In the genomic region with DNA sequence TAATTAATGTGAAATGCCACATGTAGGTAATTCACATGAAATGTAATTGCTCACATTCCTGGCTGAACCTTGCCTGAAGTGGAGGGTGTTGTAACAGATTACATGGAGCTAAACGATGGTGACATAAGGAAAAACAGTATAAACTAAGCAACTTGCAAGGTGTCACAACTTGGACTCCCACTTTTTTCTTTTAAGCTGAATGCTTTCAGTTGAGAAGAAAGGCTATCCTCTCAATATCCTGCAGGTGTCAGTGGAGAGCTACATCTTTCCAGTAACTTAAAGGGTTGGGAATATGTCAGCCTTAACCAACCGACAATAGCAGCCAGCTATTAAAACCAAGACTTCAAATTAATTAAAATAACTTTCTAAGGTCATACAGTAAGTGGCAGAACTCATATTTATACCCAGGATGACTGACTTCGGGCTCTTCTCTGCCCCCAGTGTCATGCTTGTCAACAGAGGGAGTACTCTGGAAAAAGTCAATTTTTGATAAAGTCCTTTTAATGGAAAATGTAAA, we compare ENCODE assay signal across 8 cellular contexts. TPM values are rescaled to one million over a fixed set of nuclear protein-coding genes. Genes with fewer than 3 reads are reported as not detected.
DNase-seq lines count a peak whose midpoint lies in the region; ATAC-seq, FAIRE-seq and TF ChIP-seq lines count a peak whose summit lies in the region.

No MANE protein-coding gene starts in this region.

- H3K4me1 ChIP-seq in HCT116 (ENCODE audit: control insufficient read depth in 1 of 2, insufficient read depth in 2 of 2, low read length in 2 of 2) (no peaks in the 10 kb centered on the region), pancreas (peaks cover 4 to 7% (median 7%) of the 10 kb centered on the region in 3 donors)

- WGBS in pancreas, 2 donors, result 8 to 10% methylated on average over 3 of the region's 3 CpGs

- H3K27ac ChIP-seq in HCT116 (ENCODE audit: low read depth, low read length), result no peak overlapping the region
- H3K27ac ChIP-seq in VCaP, result no peak overlapping the region
- H3K27ac ChIP-seq in pancreas, result no peak overlapping the region

- TF ChIP-seq CTCF in HCT116 (IDR thresholded peaks at IDR 0.05 in 2 of 3, conservative IDR thresholded peaks at IDR 0.05 in 1 of 3; ENCODE audit: borderline replicate concordance in 1 of 3, insufficient read depth in 1 of 3, low read depth in 2 of 3, low read length in 2 of 3) (peak; percentile 71 to 74 (median 74)), VCaP (conservative IDR thresholded peaks at IDR 0.05) (peak; percentile 86), pancreas (IDR thresholded peaks at IDR 0.05) (peak; percentile 29 to 73 (median 53))

- H3K27me3 ChIP-seq in HCT116 (ENCODE audit: insufficient read depth, low read length) (no peaks in the 10 kb centered on the region), pancreas (no peaks in the 10 kb centered on the region)

- H3K4me3 ChIP-seq in HCT116 (replicated peaks in 1 of 2; ENCODE audit: low read depth in 1 of 2, low read length in 2 of 2) (no peak overlapping the region), pancreas (no peak overlapping the region)

- no TSS peak for BruUV-seq in HCT116 (replicated peaks; lab: Mats Ljungman, UMichigan)

- no peaks in the 10 kb centered on the region for H3K9me3 Mint-ChIP-seq in activated CD4-positive, alpha-beta T cell treated with anti-CD3 and anti-CD28 coated beads, Interleukin-2, amount 10 ng/mL, durations not matched to agents 7 days and 5 days

- ATAC-seq in HCT116 (peak; percentile 86), pancreas (peak; percentile 53 to 90 (median 86)), HG03457 (IDR thresholded peaks at IDR 0.05; ENCODE audit: unreplicated experiment) (no peak)

- TF ChIP-seq RAD21 in HCT116 (IDR thresholded peaks at IDR 0.05; ENCODE audit: low read depth), result peak; percentile 79

- H3K9ac ChIP-seq in HCT116 (ENCODE audit: low read length), result no peak overlapping the region

- no peak overlapping the region for H3K27ac Mint-ChIP-seq in activated CD4-positive, alpha-beta T cell treated with anti-CD3 and anti-CD28 coated beads, Interleukin-2, amount 10 ng/mL, durations not matched to agents 7 days and 5 days

- peak; percentile 69 for FAIRE-seq in pancreas (lab: Jason Lieb, UNC)

- peak; percentile 64 for DNase-seq in activated CD4-positive, alpha-beta T cell treated with anti-CD3 and anti-CD28 coated beads, Interleukin-2, amount 10 ng/mL, durations not matched to agents 7 days and 5 days
- no peak for DNase-seq in activated CD4-positive, alpha-beta T cell treated with anti-CD3 and anti-CD28 coated beads, Interleukin-2, amount 50 U/mL, for 1 hour
- DNase-seq in HCT116 (ENCODE audit: low read depth, low spot score), result peak; percentile 64
- DNase-seq in NCI-H2029 treated with DMSO at 0.1 percent for 48 hours (lab: John Stamatoyannopoulos, UW), result peak; percentile 13
- DNase-seq in globus pallidus (ENCODE audit: low spot score), result peak; percentile 73
- DNase-seq in pancreas, result peak in 1 of 6 donors; percentile 22

- 0 out of 2 replicates have a peak, but pooled peaks cover 3% of the 10 kb centered on the region for H4K20me1 ChIP-seq in HCT116 (ENCODE audit: insufficient read depth)

- POLR2A ChIA-PET in activated CD4-positive, alpha-beta T cell treated with anti-CD3 and anti-CD28 coated beads, Interleukin-2, amount 10 ng/mL, durations not matched to agents 7 days and 5 days (lab: Charles Lee), result interaction anchor here (0.7 kb wide), 1 partner anchor 32 kb away, joined by 3 read pairs; no protein-coding TSS in a partner anchor
- POLR2A ChIA-PET in HCT116 (lab: Charles Lee), result interaction anchor here (1.3 kb wide), 1 partner anchor 553 kb away, joined by 5 read pairs; no protein-coding TSS in a partner anchor

- H3K27me3 Mint-ChIP-seq in activated CD4-positive, alpha-beta T cell treated with anti-CD3 and anti-CD28 coated beads, Interleukin-2, amount 10 ng/mL, durations not matched to agents 7 days and 5 days, result no peaks in the 10 kb centered on the region

- H3K79me2 ChIP-seq in HCT116 (ENCODE audit: insufficient read depth, low read length), result no peaks in the 10 kb centered on the region

- TF ChIP-seq POLR2A in HCT116 (IDR thresholded peaks at IDR 0.05; ENCODE audit: borderline replicate concordance, extremely low read depth, insufficient read depth, insufficient read length), result no peak

- H3K36me3 ChIP-seq in HCT116 (ENCODE audit: control insufficient read depth in 1 of 2, insufficient read depth in 2 of 2, low read length in 2 of 2) (peaks cover 0 to 12% of the 10 kb centered on the region in 2 experiments; a peak in 1 of 4 replicates), pancreas (peaks cover 0 to 11% (median 0%) of the 10 kb centered on the region in 3 donors)

- RAD21 ChIA-PET in HCT116 (lab: Charles Lee; ENCODE audit: low non-redundant PET in 1 of 2, low total read pairs in 2 of 2, uncharacterized antibody in 2 of 2, unreplicated experiment in 2 of 2), result interaction anchor here (0.6 to 2.5 kb wide), 11 partner anchors 97 to 662 kb away, joined by 3 to 11 read pairs (median 4); no protein-coding TSS in a partner anchor

- H2AFZ ChIP-seq in HCT116 (ENCODE audit: low read depth, low read length, poor library complexity, severe bottlenecking), result no peak overlapping the region

- no peaks in the 10 kb centered on the region for H3K9me3 ChIP-seq in HCT116 (ENCODE audit: control insufficient read depth in 1 of 2, insufficient read depth in 1 of 2, low read depth in 1 of 2, low read length in 2 of 2)
- H3K9me3 ChIP-seq in pancreas, result no peaks in the 10 kb centered on the region

- H3K4me1 Mint-ChIP-seq in activated CD4-positive, alpha-beta T cell treated with anti-CD3 and anti-CD28 coated beads, Interleukin-2, amount 10 ng/mL, durations not matched to agents 7 days and 5 days, result peaks cover 43% of the 10 kb centered on the region

- no peak overlapping the region for H3K4me3 Mint-ChIP-seq in activated CD4-positive, alpha-beta T cell treated with anti-CD3 and anti-CD28 coated beads, Interleukin-2, amount 10 ng/mL, durations not matched to agents 7 days and 5 days

- no peaks in the 10 kb centered on the region for H3K9me2 ChIP-seq in HCT116 (ENCODE audit: insufficient read depth)

- CTCF ChIA-PET in activated CD4-positive, alpha-beta T cell treated with anti-CD3 and anti-CD28 coated beads, Interleukin-2, amount 10 ng/mL, durations not matched to agents 7 days and 5 days (lab: Charles Lee), result interaction anchor here (0.6 to 4.9 kb wide), 26 partner anchors 8 to 555 kb away, joined by 3 to 42 read pairs (median 4); no protein-coding TSS in a partner anchor
- CTCF ChIA-PET in HCT116 (lab: Charles Lee), result interaction anchor here (0.7 to 6.5 kb wide), 28 partner anchors 8 to 743 kb away, joined by 3 to 159 read pairs (median 4); partner anchors contain the start of gene NRBF2

- H3K36me3 Mint-ChIP-seq in activated CD4-positive, alpha-beta T cell treated with anti-CD3 and anti-CD28 coated beads, Interleukin-2, amount 10 ng/mL, durations not matched to agents 7 days and 5 days (ENCODE audit: low read depth), result peaks cover 39% of the 10 kb centered on the region

- intact Hi-C loops in HCT116 (cut with micrococcal nuclease), result loop anchor here (1.0 to 2.0 kb wide), 4 partner anchors 462 to 601 kb away; no protein-coding TSS in a partner anchor
- intact Hi-C loops in pancreas (cut with DNase I), result no loop called here

- no peak overlapping the region for H3K4me2 ChIP-seq in HCT116 (ENCODE audit: low read length)

TF ChIP-seq in HCT116, 20 proteins besides CTCF, POLR2A, EP300 and RAD21:
- TF ChIP-seq YY1 (IDR thresholded peaks at IDR 0.05; ENCODE audit: extremely low read depth, insufficient replicate concordance, low read depth, low read length) (no peak), SP1 (IDR thresholded peaks at IDR 0.05; ENCODE audit: low read depth) (0 out of 2 replicates have a peak, but pooled peaks have one; percentile 11)

RNA-seq across cellular contexts. Expression of gene NRBF2, which starts 33.7 kb away (rescaled TPM):
- total RNA-seq in activated CD4-positive, alpha-beta T cell treated with anti-CD3 and anti-CD28 coated beads, Interleukin-2, amount 10 ng/mL, durations not matched to agents 7 days and 5 days, result 10 to 100 TPM; 21.3 to 26.9 TPM
- 20.2 TPM for total RNA-seq in HCT116 (2021; ENCODE audit: unreplicated experiment)
- 9.9 and 12.4 TPM in 2 replicates for polyA plus RNA-seq in HCT116 (2012)
- total RNA-seq in pancreas, result 10 to 100 TPM in 2 of 6 donors, 1 to 10 TPM in 4; 5.0 to 10.2 (median 6.3) TPM
- polyA plus RNA-seq in pancreas, result 1 to 10 TPM; 2.1 to 5.6 TPM
